1 cellular context compared by ENCODE assay signal in genomic region chr6:37673436-37673835, GRCh38.
TF ChIP-seq lines count a peak whose summit lies in the region.

No MANE protein-coding gene starts in this region.

TF ChIP-seq in HepG2, 621 proteins besides CTCF, POLR2A, EP300 and RAD21 (continued from another document):
- no peak for TF ChIP-seq ZNF891 (CRISPR knock-in tag; IDR thresholded peaks at IDR 0.05)
- no peak for TF ChIP-seq ZNF430 (CRISPR knock-in tag; IDR thresholded peaks at IDR 0.05)
- TF ChIP-seq, protein P1, sequence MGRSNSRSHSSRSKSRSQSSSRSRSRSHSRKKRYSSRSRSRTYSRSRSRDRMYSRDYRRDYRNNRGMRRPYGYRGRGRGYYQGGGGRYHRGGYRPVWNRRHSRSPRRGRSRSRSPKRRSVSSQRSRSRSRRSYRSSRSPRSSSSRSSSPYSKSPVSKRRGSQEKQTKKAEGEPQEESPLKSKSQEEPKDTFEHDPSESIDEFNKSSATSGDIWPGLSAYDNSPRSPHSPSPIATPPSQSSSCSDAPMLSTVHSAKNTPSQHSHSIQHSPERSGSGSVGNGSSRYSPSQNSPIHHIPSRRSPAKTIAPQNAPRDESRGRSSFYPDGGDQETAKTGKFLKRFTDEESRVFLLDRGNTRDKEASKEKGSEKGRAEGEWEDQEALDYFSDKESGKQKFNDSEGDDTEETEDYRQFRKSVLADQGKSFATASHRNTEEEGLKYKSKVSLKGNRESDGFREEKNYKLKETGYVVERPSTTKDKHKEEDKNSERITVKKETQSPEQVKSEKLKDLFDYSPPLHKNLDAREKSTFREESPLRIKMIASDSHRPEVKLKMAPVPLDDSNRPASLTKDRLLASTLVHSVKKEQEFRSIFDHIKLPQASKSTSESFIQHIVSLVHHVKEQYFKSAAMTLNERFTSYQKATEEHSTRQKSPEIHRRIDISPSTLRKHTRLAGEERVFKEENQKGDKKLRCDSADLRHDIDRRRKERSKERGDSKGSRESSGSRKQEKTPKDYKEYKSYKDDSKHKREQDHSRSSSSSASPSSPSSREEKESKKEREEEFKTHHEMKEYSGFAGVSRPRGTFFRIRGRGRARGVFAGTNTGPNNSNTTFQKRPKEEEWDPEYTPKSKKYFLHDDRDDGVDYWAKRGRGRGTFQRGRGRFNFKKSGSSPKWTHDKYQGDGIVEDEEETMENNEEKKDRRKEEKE (IDR thresholded peaks at IDR 0.05) = no peak
- no peak for TF ChIP-seq EZH2 (conservative IDR thresholded peaks at IDR 0.05; ENCODE audit: low read depth, low read length)
- TF ChIP-seq HOXA9 (CRISPR knock-in tag; IDR thresholded peaks at IDR 0.05; ENCODE audit: borderline replicate concordance) = no peak
- TF ChIP-seq HOXA3 (CRISPR knock-in tag; IDR thresholded peaks at IDR 0.05) = no peak
- no peak for TF ChIP-seq CBFB (CRISPR knock-in tag; IDR thresholded peaks at IDR 0.05)
- no peak for TF ChIP-seq CHD2 (IDR thresholded peaks at IDR 0.05; ENCODE audit: low read depth, low read length)
- TF ChIP-seq TRIM22 (IDR thresholded peaks at IDR 0.05) = no peak
- TF ChIP-seq ZNF724P (CRISPR knock-in tag; IDR thresholded peaks at IDR 0.05; ENCODE audit: borderline replicate concordance) = no peak
